ENCODE assay signal across 23 cellular contexts in the genomic region with DNA sequence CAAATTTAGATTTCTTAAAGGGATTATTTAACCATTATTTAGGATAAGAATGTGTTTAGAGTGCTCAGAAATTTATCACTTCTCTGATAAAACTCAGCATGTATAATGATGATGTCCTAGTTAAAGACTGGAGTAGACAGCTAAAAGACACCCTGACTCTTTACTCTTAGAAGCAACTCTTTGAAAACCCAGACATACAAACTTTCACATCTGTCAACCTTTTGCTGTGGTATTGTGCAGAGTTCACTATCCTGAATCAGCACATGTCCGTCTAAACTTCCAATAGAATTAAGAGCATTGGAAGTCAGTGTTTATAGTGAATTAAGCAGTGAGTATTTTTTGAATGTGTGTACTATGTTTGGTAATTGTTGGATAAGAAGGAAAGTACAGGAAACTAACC.
"Had no signal": no experiment of that assay in that cellular context is flagged by ENCODE, and none has a peak within 500 bp of the region (broad histone marks: within the 10 kb centered on the region; RNA-seq: fewer than 3 reads in every experiment).

No MANE protein-coding gene starts in this region.

- H3K27me3 Mint-ChIP-seq: activated CD4-positive, alpha-beta memory T cell treated with anti-CD3 and anti-CD28 coated beads, Interleukin-2, amount 10 ng/mL, durations not matched to agents 7 days and 5 days; natural killer cell treated with Interleukin-12 subunit alpha and Interleukin-12 subunit beta and Interleukin-15 and Interleukin-18, amount 100 ng/mL, for 72 hours; progenitor cell of endocrine pancreas; stimulated activated naive CD8-positive, alpha-beta T cell treated with anti-CD3 and anti-CD28 coated beads, Interleukin-15, Interleukin-2, amounts not matched to agents 100 ng/mL and 50 ng/mL, for 24 hours had no signal

- H3K36me3 ChIP-seq: left ventricle myocardium inferior, right atrium auricular region had no signal

- H3K36me3 Mint-ChIP-seq: natural killer cell treated with Interleukin-12 subunit alpha and Interleukin-12 subunit beta and Interleukin-15 and Interleukin-18, amount 100 ng/mL, for 72 hours had no signal

- H3K27ac ChIP-seq: body of pancreas, foreskin keratinocyte, left ventricle myocardium inferior, right atrium auricular region, skin epidermis had no signal

- H3K9me3 Mint-ChIP-seq: activated CD4-positive, alpha-beta memory T cell treated with anti-CD3 and anti-CD28 coated beads, Interleukin-2, amount 10 ng/mL, durations not matched to agents 7 days and 5 days; activated naive CD4-positive, alpha-beta T cell treated with anti-CD3 and anti-CD28 coated beads, Interleukin-2, amount 50 U/mL, for 72 hours; activated T-cell treated with anti-CD3 and anti-CD28 coated beads, Interleukin-2, amount 50 U/mL, for 4 hours; natural killer cell treated with Interleukin-12 subunit alpha and Interleukin-12 subunit beta and Interleukin-15 and Interleukin-18, amount 100 ng/mL, for 72 hours had no signal

- H3K4me1 ChIP-seq: right atrium auricular region had no signal

- H3K9me3 ChIP-seq: body of pancreas, left ventricle myocardium inferior, right atrium auricular region had no signal

- ATAC-seq: activated naive CD4-positive, alpha-beta T cell treated with anti-CD3 and anti-CD28 coated beads, Interleukin-2, amount 50 U/mL, for 72 hours; activated T-cell treated with anti-CD3 and anti-CD28 coated beads, Interleukin-2, amount 50 U/mL, for 4 hours; body of pancreas; foreskin keratinocyte; natural killer cell treated with Interleukin-12 subunit alpha and Interleukin-12 subunit beta and Interleukin-15 and Interleukin-18, amount 100 ng/mL, for 72 hours had no signal

- H3K27ac Mint-ChIP-seq: activated CD4-positive, alpha-beta memory T cell treated with anti-CD3 and anti-CD28 coated beads, Interleukin-2, amount 10 ng/mL, durations not matched to agents 7 days and 5 days; activated naive CD4-positive, alpha-beta T cell treated with anti-CD3 and anti-CD28 coated beads, Interleukin-2, amount 50 U/mL, for 72 hours; progenitor cell of endocrine pancreas had no signal

- DNase-seq: activated CD4-positive, alpha-beta memory T cell treated with anti-CD3 and anti-CD28 coated beads, Interleukin-2, amount 10 ng/mL, durations not matched to agents 7 days and 5 days; activated CD4-positive, alpha-beta T cell treated with anti-CD3 and anti-CD28 coated beads for 1 hour; activated gamma-delta T cell; activated T-cell treated with anti-CD3 and anti-CD28 coated beads, Interleukin-2, amount 50 U/mL, for 4 hours; amygdala; body of pancreas; central memory CD4-positive, alpha-beta T cell; cortex of kidney; effector CD8-positive, alpha-beta T cell; foreskin keratinocyte; glutamatergic neuron; hypothalamus; kidney; left ventricle myocardium inferior; mesendoderm; nucleus accumbens; T-helper 9 cell had no signal

- H3K4me3 ChIP-seq: body of pancreas, left ventricle myocardium inferior, right atrium auricular region, skin epidermis had no signal

- H3K4me3 Mint-ChIP-seq: activated CD4-positive, alpha-beta memory T cell treated with anti-CD3 and anti-CD28 coated beads, Interleukin-2, amount 10 ng/mL, durations not matched to agents 7 days and 5 days; activated T-cell treated with anti-CD3 and anti-CD28 coated beads, Interleukin-2, amount 50 U/mL, for 4 hours; natural killer cell treated with Interleukin-12 subunit alpha and Interleukin-12 subunit beta and Interleukin-15 and Interleukin-18, amount 100 ng/mL, for 72 hours; stimulated activated naive CD8-positive, alpha-beta T cell treated with anti-CD3 and anti-CD28 coated beads, Interleukin-15, Interleukin-2, amounts not matched to agents 100 ng/mL and 50 ng/mL, for 24 hours had no signal

- H3K27me3 ChIP-seq: body of pancreas, foreskin keratinocyte, right atrium auricular region had no signal
